ENCODE assay signal across 9 cellular contexts in genomic region chr2:148720501-148720998, GRCh38.
DNase-seq lines count a peak whose midpoint lies in the region; ATAC-seq and TF ChIP-seq lines count a peak whose summit lies in the region.
"Had no signal": no experiment of that assay in that cellular context is flagged by ENCODE, and none has a peak within 500 bp of the region (broad histone marks: within the 10 kb centered on the region; RNA-seq: fewer than 3 reads in every experiment).

No MANE protein-coding gene starts in this region.

- peak overlapping the region; percentile 75 for H3K27ac Mint-ChIP-seq in progenitor cell of endocrine pancreas
- H3K27ac Mint-ChIP-seq in activated CD8-positive, alpha-beta memory T cell treated with anti-CD3 and anti-CD28 coated beads, Interleukin-2, amount 10 ng/mL, durations not matched to agents 7 days and 5 days, result no peak overlapping the region

- H3K9ac ChIP-seq in fibroblast of lung (ENCODE audit: insufficient read depth, low read length), result no peak overlapping the region

- H3K36me3 ChIP-seq in fibroblast of lung (ENCODE audit: control insufficient read depth, insufficient read depth, low read length), result no peaks in the 10 kb centered on the region

- H3K4me1 ChIP-seq in fibroblast of lung (ENCODE audit: control insufficient read depth, extremely low read depth, insufficient read depth, low read length) (peaks cover 5% of the 10 kb centered on the region), foreskin keratinocyte (peaks cover 10% of the 10 kb centered on the region)

- H3K9me3 ChIP-seq in fibroblast of lung (ENCODE audit: control insufficient read depth, insufficient read depth, low read depth, low read length), result no peaks in the 10 kb centered on the region

- DNase-seq in COR-L47 (lab: John Stamatoyannopoulos, UW), result peak; percentile 48
- DNase-seq in NCI-H2029 treated with DMSO at 0.1 percent for 48 hours (lab: John Stamatoyannopoulos, UW), result peak; percentile 28
- peak in 1 of 2 donors; percentile 76 for DNase-seq in fibroblast of lung (ENCODE audit: low read depth in 2 of 2)
- no peak for DNase-seq in progenitor cell of endocrine pancreas (ENCODE audit: low spot score, unreplicated experiment)
- no peak for DNase-seq in foreskin keratinocyte
- DNase-seq in NCI-H128 (lab: John Stamatoyannopoulos, UW; ENCODE audit: unreplicated experiment), result no peak
- DNase-seq in stimulated activated CD4-positive, alpha-beta T cell treated with anti-CD3 and anti-CD28 coated beads, Interleukin-2, amount 100 ng/mL, for 48 hours, result no peak
- DNase-seq in activated CD8-positive, alpha-beta memory T cell treated with anti-CD3 and anti-CD28 coated beads, Interleukin-2, amount 10 ng/mL, durations not matched to agents 7 days and 5 days, result no peak
- DNase-seq: activated CD4-positive, alpha-beta T cell treated with anti-CD3 and anti-CD28 coated beads, Interleukin-2, amount 50 U/mL, for 1 hour had no signal

- TF ChIP-seq CTCF in fibroblast of lung (conservative IDR thresholded peaks at IDR 0.05 in 1 of 2, IDR thresholded peaks at IDR 0.05 in 1 of 2; ENCODE audit: low read depth in 1 of 2, low read length in 2 of 2) (no peak), progenitor cell of endocrine pancreas (IDR thresholded peaks at IDR 0.05; ENCODE audit: unreplicated experiment) (no peak), foreskin keratinocyte (conservative IDR thresholded peaks at IDR 0.05) (no peak)

- H3K27me3 ChIP-seq in fibroblast of lung (ENCODE audit: control insufficient read depth, insufficient read depth, low read length) (no peaks in the 10 kb centered on the region), foreskin keratinocyte (no peaks in the 10 kb centered on the region)

- H4K20me1 ChIP-seq in fibroblast of lung (ENCODE audit: control insufficient read depth, extremely low read depth, insufficient read depth, low read length), result no peaks in the 10 kb centered on the region

- H3K27me3 Mint-ChIP-seq in progenitor cell of endocrine pancreas, result no peaks in the 10 kb centered on the region
- H3K27me3 Mint-ChIP-seq in activated CD8-positive, alpha-beta memory T cell treated with anti-CD3 and anti-CD28 coated beads, Interleukin-2, amount 10 ng/mL, durations not matched to agents 7 days and 5 days, result no peaks in the 10 kb centered on the region

- peak overlapping the region; percentile 6 for H3K27ac ChIP-seq in fibroblast of lung (ENCODE audit: insufficient read depth, low read length)
- no peak overlapping the region for H3K27ac ChIP-seq in foreskin keratinocyte

- H3K9me3 Mint-ChIP-seq in progenitor cell of endocrine pancreas (ENCODE audit: low read depth), result peaks cover 39% of the 10 kb centered on the region
- H3K9me3 Mint-ChIP-seq in activated CD8-positive, alpha-beta memory T cell treated with anti-CD3 and anti-CD28 coated beads, Interleukin-2, amount 10 ng/mL, durations not matched to agents 7 days and 5 days (ENCODE audit: low read depth), result peaks cover 12% of the 10 kb centered on the region

- CTCF ChIA-PET in activated CD8-positive, alpha-beta memory T cell treated with anti-CD3 and anti-CD28 coated beads, Interleukin-2, amount 10 ng/mL, durations not matched to agents 7 days and 5 days (lab: Charles Lee), result interaction anchor here (1.1 kb wide), 1 partner anchor 47 kb away, joined by 3 read pairs; no protein-coding TSS in a partner anchor

- H3K4me3 ChIP-seq in fibroblast of lung (replicated peaks in 1 of 4; ENCODE audit: control extremely low read depth in 1 of 4, insufficient read depth in 1 of 4, low read depth in 3 of 4, low read length in 4 of 4), result peak overlapping the region in 1 of 4 experiments; percentile 34

- H3K4me1 Mint-ChIP-seq in progenitor cell of endocrine pancreas (ENCODE audit: low read depth), result peaks cover 31% of the 10 kb centered on the region
- H3K4me1 Mint-ChIP-seq in activated CD8-positive, alpha-beta memory T cell treated with anti-CD3 and anti-CD28 coated beads, Interleukin-2, amount 10 ng/mL, durations not matched to agents 7 days and 5 days, result peaks cover 35% of the 10 kb centered on the region

- H3K4me3 Mint-ChIP-seq in progenitor cell of endocrine pancreas (ENCODE audit: low read depth), result no peak overlapping the region
- no peak overlapping the region for H3K4me3 Mint-ChIP-seq in activated CD8-positive, alpha-beta memory T cell treated with anti-CD3 and anti-CD28 coated beads, Interleukin-2, amount 10 ng/mL, durations not matched to agents 7 days and 5 days

- H3K4me2 ChIP-seq in fibroblast of lung (ENCODE audit: extremely low read depth, insufficient read depth, low read length), result peak overlapping the region; percentile 44

- peaks cover 42% of the 10 kb centered on the region for H3K36me3 Mint-ChIP-seq in progenitor cell of endocrine pancreas (ENCODE audit: insufficient read depth)
- H3K36me3 Mint-ChIP-seq in activated CD8-positive, alpha-beta memory T cell treated with anti-CD3 and anti-CD28 coated beads, Interleukin-2, amount 10 ng/mL, durations not matched to agents 7 days and 5 days, result peaks cover 40% of the 10 kb centered on the region

- ATAC-seq in foreskin keratinocyte, result no peak
- no peak for ATAC-seq in activated CD8-positive, alpha-beta memory T cell treated with anti-CD3 and anti-CD28 coated beads, Interleukin-2, amount 10 ng/mL, durations not matched to agents 7 days and 5 days

- H3K79me2 ChIP-seq in fibroblast of lung (ENCODE audit: control insufficient read depth, insufficient read depth, low read length), result peaks cover 34% of the 10 kb centered on the region

- H2AFZ ChIP-seq in fibroblast of lung (ENCODE audit: low read length), result no peak overlapping the region

Comparison
In these comparisons a context has a peak if more than half of its experiments do, and no peak if none do; other contexts are left out.
1. DNase-seq: peak in COR-L47 (single experiment) and NCI-H2029 treated with DMSO at 0.1 percent for 48 hours (single experiment); none in progenitor cell of endocrine pancreas (single experiment), foreskin keratinocyte (0 of 2), NCI-H128 (single experiment), stimulated activated CD4-positive, alpha-beta T cell treated with anti-CD3 and anti-CD28 coated beads, Interleukin-2, amount 100 ng/mL, for 48 hours (0 of 2) and activated CD8-positive, alpha-beta memory T cell treated with anti-CD3 and anti-CD28 coated beads, Interleukin-2, amount 10 ng/mL, durations not matched to agents 7 days and 5 days (single experiment).